ENCODE assay signal across 1 cellular context in genomic region chr9:26502311-26502710, GRCh38.
TF ChIP-seq lines count a peak whose summit lies in the region.

No MANE protein-coding gene starts in this region.

TF ChIP-seq in WTC11, 78 proteins besides CTCF, POLR2A, EP300 and RAD21 (continued from another document):
- TF ChIP-seq E2F4 (CRISPR knock-in tag; IDR thresholded peaks at IDR 0.05; ENCODE audit: borderline replicate concordance, low read depth) (no peak), ETV6 (CRISPR knock-in tag; IDR thresholded peaks at IDR 0.05) (no peak), GABPB1 (CRISPR knock-in tag; IDR thresholded peaks at IDR 0.05) (no peak)
